27 cellular contexts compared by ENCODE assay signal in genomic region chr5:59835782-59836181, GRCh38.
"Had no signal": no experiment of that assay in that cellular context is flagged by ENCODE, and none has a peak within 500 bp of the region (broad histone marks: within the 10 kb centered on the region; RNA-seq: fewer than 3 reads in every experiment).

No MANE protein-coding gene starts in this region.

- FAIRE-seq: endothelial cell of umbilical vein had no signal

- H3K36me3 ChIP-seq: esophagus muscularis mucosa, heart right ventricle, lower lobe of right lung, prostate gland, right atrium auricular region, stomach, thyroid gland, vagina had no signal

- H3K4me1 Mint-ChIP-seq: naive thymus-derived CD8-positive, alpha-beta T cell; stimulated activated effector memory CD8-positive, alpha-beta T cell treated with anti-CD3 and anti-CD28 coated beads, Interleukin-12 subunit alpha, Interleukin-12 subunit beta, amount 100 ng/mL, for 72 hours had no signal

- H3K4me3 Mint-ChIP-seq: naive thymus-derived CD8-positive, alpha-beta T cell; nephron progenitor cell; stimulated activated effector memory CD8-positive, alpha-beta T cell treated with anti-CD3 and anti-CD28 coated beads, Interleukin-12 subunit alpha, Interleukin-12 subunit beta, amount 100 ng/mL, for 72 hours had no signal

- DNase-seq: dermis blood vessel endothelial cell; effector memory CD4-positive, alpha-beta T cell; foreskin melanocyte; glutamatergic neuron; heart right ventricle; hippocampal formation; islet precursor cell; left ventricle myocardium superior; lower lobe of right lung; naive thymus-derived CD8-positive, alpha-beta T cell; nephron progenitor cell; nucleus accumbens; stimulated activated CD4-positive, alpha-beta T cell treated with anti-CD3 and anti-CD28 coated beads, Interleukin-12 subunit alpha, Interleukin-12 subunit beta, amount 100 ng/mL, for 4 hours; stimulated activated CD4-positive, alpha-beta T cell treated with anti-CD3 and anti-CD28 coated beads, Interleukin-1b, Interleukin-23, amount 100 ng/mL, for 48 hours; stimulated activated CD4-positive, alpha-beta T cell treated with anti-CD3 and anti-CD28 coated beads, Interleukin-4, amount 100 ng/mL, for 24 hours; stimulated activated naive CD4-positive, alpha-beta T cell treated with Interleukin-2 at 50 U/mL for 16 hours; stomach; thyroid gland; trophoblast cell had no signal

- H3K27ac Mint-ChIP-seq: naive thymus-derived CD8-positive, alpha-beta T cell; nephron progenitor cell; stimulated activated effector memory CD8-positive, alpha-beta T cell treated with anti-CD3 and anti-CD28 coated beads, Interleukin-12 subunit alpha, Interleukin-12 subunit beta, amount 100 ng/mL, for 72 hours had no signal

- H3K9me3 Mint-ChIP-seq: nephron progenitor cell had no signal

- H3K4me2 ChIP-seq: smooth muscle cell had no signal

- H3K36me3 Mint-ChIP-seq: naive thymus-derived CD8-positive, alpha-beta T cell; stimulated activated effector memory CD8-positive, alpha-beta T cell treated with anti-CD3 and anti-CD28 coated beads, Interleukin-12 subunit alpha, Interleukin-12 subunit beta, amount 100 ng/mL, for 72 hours had no signal

- H3K9me3 ChIP-seq: esophagus muscularis mucosa, heart right ventricle, lower lobe of right lung, prostate gland, right atrium auricular region, stomach, thyroid gland, vagina had no signal

- H3K4me1 ChIP-seq: esophagus muscularis mucosa, lower lobe of right lung, prostate gland, right atrium auricular region, stomach, thyroid gland, vagina had no signal

- H3K27ac ChIP-seq: esophagus muscularis mucosa, heart right ventricle, lower lobe of right lung, prostate gland, right atrium auricular region, stomach, thyroid gland, vagina had no signal

- H3K27me3 ChIP-seq: esophagus muscularis mucosa, heart right ventricle, right atrium auricular region, stomach, thyroid gland, vagina had no signal

- H3K4me3 ChIP-seq: esophagus muscularis mucosa, heart right ventricle, lower lobe of right lung, prostate gland, right atrium auricular region, smooth muscle cell, stomach, thyroid gland, vagina had no signal

- ATAC-seq: heart right ventricle; left ventricle myocardium superior; lower lobe of right lung; naive thymus-derived CD8-positive, alpha-beta T cell; sciatic nerve; stimulated activated effector memory CD8-positive, alpha-beta T cell treated with anti-CD3 and anti-CD28 coated beads, Interleukin-12 subunit alpha, Interleukin-12 subunit beta, amount 100 ng/mL, for 72 hours had no signal
